9 cellular contexts compared by ENCODE assay signal in genomic region chr1:152479792-152480595, GRCh38. TPM values are rescaled to one million over a fixed set of nuclear protein-coding genes. Genes with fewer than 3 reads are reported as not detected.
DNase-seq lines count a peak whose midpoint lies in the region; ATAC-seq and TF ChIP-seq lines count a peak whose summit lies in the region.
"Had no signal": no experiment of that assay in that cellular context is flagged by ENCODE, and none has a peak within 500 bp of the region (broad histone marks: within the 10 kb centered on the region; RNA-seq: fewer than 3 reads in every experiment).

No MANE protein-coding gene starts in this region.

- peak; percentile 25 for TF ChIP-seq CTCF in fibroblast of villous mesenchyme (IDR thresholded peaks at IDR 0.05; ENCODE audit: insufficient read depth, low read depth, low read length)

- peak in 2 of 3 experiments; percentile 17 to 33 for DNase-seq in NCI-H1417 (lab: John Stamatoyannopoulos, UW)
- no peak for DNase-seq in NCI-H1417 treated with DMSO at 0.1 percent for 48 hours (lab: John Stamatoyannopoulos, UW)
- peak; percentile 24 for DNase-seq in NCI-H2171 treated with DMSO at 0.1 percent for 48 hours (lab: John Stamatoyannopoulos, UW)
- DNase-seq in activated CD8-positive, alpha-beta memory T cell treated with anti-CD3 and anti-CD28 coated beads for 48 hours (ENCODE audit: low read depth in 2 of 3, low spot score in 2 of 3): peak; percentile 29 to 56 (median 39)
- DNase-seq in fibroblast of villous mesenchyme (ENCODE audit: low read depth): no peak
- peak; percentile 23 to 29 (median 25) for DNase-seq in stimulated activated CD4-positive, alpha-beta T cell treated with anti-CD3 and anti-CD28 coated beads, TNF-alpha, amount 100 ng/mL, for 4 hours (ENCODE audit: low read depth in 3 of 3)
- DNase-seq in superior temporal gyrus (ENCODE audit: extremely low spot score): no peak

- no peak for ATAC-seq in esophagus mucosa

- H3K4me3 ChIP-seq in fibroblast of villous mesenchyme (ENCODE audit: low read depth, low read length): no peak overlapping the region
- H3K4me3 ChIP-seq: BLaER1 treated with 17β-estradiol and CSF1 and Interleukin-3, amounts not matched to agents 10 nM and 100 nM had no signal

RNA-seq across cellular contexts. Expression of gene LCE5A, which starts 30.6 kb away (rescaled TPM):
- total RNA-seq in fibroblast of villous mesenchyme (not detected in 2 replicates), esophagus mucosa (not detected)

RNA-seq across cellular contexts. Expression of gene CRCT1, which starts 34.3 kb away (rescaled TPM):
- not detected in 2 replicates for total RNA-seq in fibroblast of villous mesenchyme
- total RNA-seq in esophagus mucosa: 248 TPM

Comparison
In these comparisons a context has a peak if more than half of its experiments do, and no peak if none do; other contexts are left out.
1. DNase-seq: peak in NCI-H1417 (2 of 3), NCI-H2171 treated with DMSO at 0.1 percent for 48 hours (single experiment), activated CD8-positive, alpha-beta memory T cell treated with anti-CD3 and anti-CD28 coated beads for 48 hours (3 of 3) and stimulated activated CD4-positive, alpha-beta T cell treated with anti-CD3 and anti-CD28 coated beads, TNF-alpha, amount 100 ng/mL, for 4 hours (3 of 3); none in NCI-H1417 treated with DMSO at 0.1 percent for 48 hours (single experiment), fibroblast of villous mesenchyme (single experiment) and superior temporal gyrus (single experiment).
2. RNA of gene CRCT1, which starts 34.3 kb away (total RNA-seq): 248 TPM in esophagus mucosa (single experiment); not detected in fibroblast of villous mesenchyme; every median in the first group is over 100 times any median in the second.